14 cellular contexts compared by ENCODE assay signal in the genomic region with DNA sequence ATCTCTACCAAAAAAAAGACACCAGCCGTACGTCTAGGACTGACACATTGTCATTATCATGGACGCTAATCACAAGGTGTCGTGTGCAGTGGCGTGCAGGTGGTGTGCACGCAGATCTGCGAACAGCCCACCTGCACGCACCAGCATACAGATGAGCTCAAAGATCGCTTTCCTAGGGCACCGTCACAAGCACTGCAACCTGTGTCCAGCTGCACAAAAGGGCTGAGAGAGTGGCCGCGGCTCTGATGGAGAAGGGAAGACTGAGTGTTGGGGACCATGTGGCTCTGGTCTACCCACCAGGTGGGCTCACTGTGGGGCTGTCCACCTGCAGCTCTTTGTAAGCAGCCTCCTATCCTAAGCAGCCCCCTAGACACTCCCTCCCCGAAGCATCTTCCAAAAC. TPM values are rescaled to one million over a fixed set of nuclear protein-coding genes. Genes with fewer than 3 reads are reported as not detected.
"Had no signal": no experiment of that assay in that cellular context is flagged by ENCODE, and none has a peak within 500 bp of the region (broad histone marks: within the 10 kb centered on the region; RNA-seq: fewer than 3 reads in every experiment).

No MANE protein-coding gene starts in this region.

- H3K4me1 Mint-ChIP-seq: nephron progenitor cell had no signal

- H3K9me3 ChIP-seq: left lung, ovary, SJCRH30, thyroid gland had no signal

- DNase-seq: activated CD4-positive, alpha-beta T cell treated with anti-CD3 and anti-CD28 coated beads, Interleukin-2, amount 10 ng/mL, durations not matched to agents 7 days and 5 days; activated effector memory CD4-positive, alpha-beta T cell treated with Interleukin-2 at 50 U/mL for 16 hours; kidney; left lung; nephron progenitor cell; ovary; SJCRH30; stimulated activated CD4-positive, alpha-beta T cell treated with anti-CD3 and anti-CD28 coated beads, Interleukin-12 subunit alpha, Interleukin-12 subunit beta, amount 100 ng/mL, for 4 hours; stimulated activated CD4-positive, alpha-beta T cell treated with anti-CD3 and anti-CD28 coated beads, Interleukin-2, amount 100 ng/mL, for 24 hours; thyroid gland had no signal

- H3K9me3 Mint-ChIP-seq: activated T-cell treated with anti-CD3 and anti-CD28 coated beads, Interleukin-2, amount 50 U/mL, for 24 hours; memory B cell; nephron progenitor cell; stimulated activated memory B cell treated with anti-CD40 and anti-IgM and Interleukin-4, amounts not matched to agents 10 μg/mL and 1 μg/mL and 100 μg/mL, for 72 hours had no signal

- H3K27ac Mint-ChIP-seq: nephron progenitor cell had no signal

- H3K27me3 Mint-ChIP-seq: activated CD4-positive, alpha-beta T cell treated with anti-CD3 and anti-CD28 coated beads, Interleukin-2, amount 10 ng/mL, durations not matched to agents 7 days and 5 days; activated T-cell treated with anti-CD3 and anti-CD28 coated beads, Interleukin-2, amount 50 U/mL, for 24 hours; memory B cell; stimulated activated memory B cell treated with anti-CD40 and anti-IgM and Interleukin-4, amounts not matched to agents 10 μg/mL and 1 μg/mL and 100 μg/mL, for 72 hours had no signal

- H3K4me3 Mint-ChIP-seq: activated CD4-positive, alpha-beta T cell treated with anti-CD3 and anti-CD28 coated beads, Interleukin-2, amount 10 ng/mL, durations not matched to agents 7 days and 5 days; activated T-cell treated with anti-CD3 and anti-CD28 coated beads, Interleukin-2, amount 50 U/mL, for 24 hours; memory B cell; nephron progenitor cell; stimulated activated memory B cell treated with anti-CD40 and anti-IgM and Interleukin-4, amounts not matched to agents 10 μg/mL and 1 μg/mL and 100 μg/mL, for 72 hours had no signal

- ATAC-seq: left lung; stimulated activated memory B cell treated with anti-CD40 and anti-IgM and Interleukin-4, amounts not matched to agents 10 μg/mL and 1 μg/mL and 100 μg/mL, for 72 hours had no signal

RNA-seq across cellular contexts. Expression of gene S100B, which starts 50.9 kb away (rescaled TPM):
- total RNA-seq: dermis microvascular lymphatic vessel endothelial cell had no signal
